ENCODE assay signal across 1 cellular context in the genomic region with DNA sequence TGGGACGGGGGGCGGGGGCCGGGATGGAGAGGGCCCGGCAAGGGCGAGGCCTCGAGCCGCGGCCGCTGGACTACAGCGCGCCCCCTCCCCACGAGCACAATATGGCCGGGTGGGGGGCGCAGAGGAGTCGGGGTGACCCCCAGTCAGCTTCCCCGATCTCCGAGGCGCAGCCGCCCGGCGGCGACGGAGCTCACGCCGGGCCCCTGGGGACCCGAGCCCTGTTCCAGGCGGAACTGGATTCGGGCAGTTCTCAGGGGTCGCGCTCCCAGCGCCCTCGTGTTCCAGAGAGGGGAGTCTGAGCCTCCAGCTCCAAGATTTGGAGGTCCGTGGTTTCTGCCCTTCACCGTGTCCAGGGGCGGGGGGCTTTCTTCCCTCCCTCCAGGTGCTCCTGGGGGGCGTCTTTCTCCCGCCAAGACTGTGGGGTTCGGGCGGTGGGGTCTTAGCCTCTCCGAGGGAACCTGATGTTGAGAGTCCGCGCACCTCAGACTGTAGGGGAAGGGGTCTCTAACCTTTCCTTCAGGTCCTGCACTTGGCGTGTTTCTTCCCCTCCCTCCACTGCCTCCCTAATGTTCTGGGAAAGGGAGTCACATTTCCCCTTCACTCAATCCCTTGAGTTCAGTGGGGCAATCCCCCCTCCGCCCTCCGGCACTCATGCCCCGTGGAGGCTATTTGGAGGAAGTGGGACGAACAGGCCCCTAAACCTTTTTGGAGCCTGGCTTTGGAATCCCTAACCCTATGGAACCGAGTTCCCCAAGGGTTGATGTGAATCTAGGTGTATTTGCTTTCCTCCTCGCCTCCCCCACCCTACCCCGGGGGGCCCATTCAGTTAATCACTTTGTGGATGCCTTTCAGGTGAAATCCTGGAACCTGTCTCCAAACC.
TF ChIP-seq lines count a peak whose summit lies in the region.

No MANE protein-coding gene starts in this region.

TF ChIP-seq in IMR-90, 13 proteins besides CTCF, POLR2A, EP300 and RAD21 (continued from another document):
- TF ChIP-seq, protein P1, sequence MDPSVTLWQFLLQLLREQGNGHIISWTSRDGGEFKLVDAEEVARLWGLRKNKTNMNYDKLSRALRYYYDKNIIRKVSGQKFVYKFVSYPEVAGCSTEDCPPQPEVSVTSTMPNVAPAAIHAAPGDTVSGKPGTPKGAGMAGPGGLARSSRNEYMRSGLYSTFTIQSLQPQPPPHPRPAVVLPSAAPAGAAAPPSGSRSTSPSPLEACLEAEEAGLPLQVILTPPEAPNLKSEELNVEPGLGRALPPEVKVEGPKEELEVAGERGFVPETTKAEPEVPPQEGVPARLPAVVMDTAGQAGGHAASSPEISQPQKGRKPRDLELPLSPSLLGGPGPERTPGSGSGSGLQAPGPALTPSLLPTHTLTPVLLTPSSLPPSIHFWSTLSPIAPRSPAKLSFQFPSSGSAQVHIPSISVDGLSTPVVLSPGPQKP (IDR thresholded peaks at IDR 0.05; ENCODE audit: borderline replicate concordance, low read depth, low read length), result no peak
- TF ChIP-seq RCOR1 (IDR thresholded peaks at IDR 0.05; ENCODE audit: insufficient replicate concordance, low read length) (no peak), MAZ (IDR thresholded peaks at IDR 0.05; ENCODE audit: borderline replicate concordance, low read depth, low read length) (no peak), SMC3 (IDR thresholded peaks at IDR 0.05; ENCODE audit: low read depth, low read length) (no peak), MAFK (IDR thresholded peaks at IDR 0.05; ENCODE audit: low read depth, low read length) (no peak), BHLHE40 (IDR thresholded peaks at IDR 0.05; ENCODE audit: low read depth, low read length) (no peak)
- TF ChIP-seq, protein P2, sequence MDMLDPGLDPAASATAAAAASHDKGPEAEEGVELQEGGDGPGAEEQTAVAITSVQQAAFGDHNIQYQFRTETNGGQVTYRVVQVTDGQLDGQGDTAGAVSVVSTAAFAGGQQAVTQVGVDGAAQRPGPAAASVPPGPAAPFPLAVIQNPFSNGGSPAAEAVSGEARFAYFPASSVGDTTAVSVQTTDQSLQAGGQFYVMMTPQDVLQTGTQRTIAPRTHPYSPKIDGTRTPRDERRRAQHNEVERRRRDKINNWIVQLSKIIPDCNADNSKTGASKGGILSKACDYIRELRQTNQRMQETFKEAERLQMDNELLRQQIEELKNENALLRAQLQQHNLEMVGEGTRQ (IDR thresholded peaks at IDR 0.05; ENCODE audit: low read depth, low read length), result no peak
